In genomic region chr9:133968428-133968827, GRCh38 we compare ENCODE assay signal across 29 cellular contexts. TPM values are rescaled to one million over a fixed set of nuclear protein-coding genes. Genes with fewer than 3 reads are reported as not detected.
DNase-seq lines count a peak whose midpoint lies in the region; ATAC-seq and TF ChIP-seq lines count a peak whose summit lies in the region.
"Had no signal": no experiment of that assay in that cellular context is flagged by ENCODE, and none has a peak within 500 bp of the region (broad histone marks: within the 10 kb centered on the region; RNA-seq: fewer than 3 reads in every experiment).

No MANE protein-coding gene starts in this region.

- ATAC-seq in GM23338 (no peak), activated B cell treated with CpG ODN at 0.5 μM for 24 hours (ENCODE audit: low read depth) (peak; percentile 93), mucosa of descending colon (no peak), HG02759 (IDR thresholded peaks at IDR 0.05; ENCODE audit: unreplicated experiment) (no peak)
- ATAC-seq: activated T-cell treated with anti-CD3 and anti-CD28 coated beads, Interleukin-2, amount 50 U/mL, for 72 hours; WTC11 had no signal

- H3K4me1 Mint-ChIP-seq in GM23338 (peaks cover 31% of the 10 kb centered on the region), activated B cell treated with CpG ODN at 0.5 μM for 24 hours (peaks cover 87% of the 10 kb centered on the region)
- H3K4me1 Mint-ChIP-seq: activated naive CD4-positive, alpha-beta T cell treated with anti-CD3 and anti-CD28 coated beads, Interleukin-2, amount 10 ng/mL, durations not matched to agents 7 days and 5 days had no signal

- H2AK5ac ChIP-seq in mesenchymal stem cell (ENCODE audit: low read length, severe bottlenecking): no peak overlapping the region

- H3K27me3 ChIP-seq in BE2C (no peaks in the 10 kb centered on the region), GM23338 (ENCODE audit: insufficient read depth) (no peaks in the 10 kb centered on the region), mesenchymal stem cell (ENCODE audit: control insufficient read depth in 1 of 2, insufficient read depth in 1 of 2, low read length in 2 of 2) (no peaks in the 10 kb centered on the region)

- H3K4me2 ChIP-seq in GM23338: no peak overlapping the region
- H3K4me2 ChIP-seq in mesenchymal stem cell (ENCODE audit: low read length, poor library complexity, severe bottlenecking): no peak overlapping the region
- H3K4me2 ChIP-seq: PC-9 had no signal

- H4K91ac ChIP-seq in mesenchymal stem cell (ENCODE audit: low read length): no peak overlapping the region

- H3K27ac Mint-ChIP-seq in GM23338: no peak overlapping the region
- peak overlapping the region; percentile 70 for H3K27ac Mint-ChIP-seq in activated B cell treated with CpG ODN at 0.5 μM for 24 hours
- H3K27ac Mint-ChIP-seq: activated naive CD4-positive, alpha-beta T cell treated with anti-CD3 and anti-CD28 coated beads, Interleukin-2, amount 10 ng/mL, durations not matched to agents 7 days and 5 days; activated T-cell treated with anti-CD3 and anti-CD28 coated beads, Interleukin-2, amount 50 U/mL, for 72 hours; HFFc6 had no signal

- no peak overlapping the region for H2BK5ac ChIP-seq in mesenchymal stem cell (ENCODE audit: low read depth, low read length, poor library complexity, severe bottlenecking)

- H3K14ac ChIP-seq in mesenchymal stem cell (ENCODE audit: low read length in 2 of 2): no peak overlapping the region

- H2BK15ac ChIP-seq in mesenchymal stem cell (ENCODE audit: low read depth, poor library complexity, severe bottlenecking): no peak overlapping the region

- no peak overlapping the region for H3K9ac ChIP-seq in mesenchymal stem cell (ENCODE audit: low read length)
- H3K9ac ChIP-seq: GM23248 had no signal

- H3K36me3 ChIP-seq in BE2C (no peaks in the 10 kb centered on the region; the same call in 1 of the 2 replicates), GM23338 (ENCODE audit: insufficient read depth) (no peaks in the 10 kb centered on the region), mucosa of descending colon (ENCODE audit: low read depth) (no peaks in the 10 kb centered on the region), mesenchymal stem cell (ENCODE audit: control insufficient read depth in 1 of 2, insufficient read depth in 2 of 2, low read depth in 1 of 2, low read length in 2 of 2) (peaks cover 0 to 17% of the 10 kb centered on the region in 2 experiments)
- H3K36me3 ChIP-seq: prostate gland had no signal

- TF ChIP-seq CTCF in BE2C (IDR thresholded peaks at IDR 0.05; ENCODE audit: low read depth, low read length) (no peak), GM23338 (conservative IDR thresholded peaks at IDR 0.05; ENCODE audit: low read depth in 2 of 2) (no peak), activated B cell treated with CpG ODN at 0.5 μM for 24 hours (IDR thresholded peaks at IDR 0.05) (no peak), mucosa of descending colon (IDR thresholded peaks at IDR 0.05) (no peak)

- intact Hi-C loops in activated B cell treated with CpG ODN at 0.5 μM for 24 hours (cut with micrococcal nuclease): loop anchor here (1.0 to 2.0 kb wide), 3 partner anchors 14 to 24 kb away; partner anchors contain the start of gene VAV2
- intact Hi-C loops in mucosa of descending colon (cut with DNase I, micrococcal nuclease): no loop called here

- no peaks in the 10 kb centered on the region for H3F3A ChIP-seq in GM23338 (replicated peaks; ENCODE audit: low read depth)

- H2BK120ac ChIP-seq in mesenchymal stem cell (ENCODE audit: low read depth, low read length): no peak overlapping the region

- H3K4me1 ChIP-seq in BE2C: peaks cover 25% of the 10 kb centered on the region
- peaks cover 10% of the 10 kb centered on the region for H3K4me1 ChIP-seq in GM23338 (ENCODE audit: insufficient read depth)
- peaks cover 23% of the 10 kb centered on the region for H3K4me1 ChIP-seq in mucosa of descending colon (ENCODE audit: low read depth)
- H3K4me1 ChIP-seq in mesenchymal stem cell (ENCODE audit: control insufficient read depth, insufficient read depth, low read depth, low read length): peaks cover 43% of the 10 kb centered on the region
- H3K4me1 ChIP-seq: prostate gland had no signal

- 92% methylated on average over 12 of the region's 12 CpGs for WGBS in mesenchymal stem cell

- H2AFZ ChIP-seq in GM23338 (no peak overlapping the region), mesenchymal stem cell (ENCODE audit: low read depth, low read length) (no peak overlapping the region)
- H2AFZ ChIP-seq: GM23248, PC-9 had no signal

- no peak overlapping the region for H2BK12ac ChIP-seq in mesenchymal stem cell (ENCODE audit: low read length in 2 of 2)

- no peak overlapping the region for H3K4ac ChIP-seq in mesenchymal stem cell (ENCODE audit: low read depth in 1 of 2, low read length in 2 of 2)

- H3K79me1 ChIP-seq in mesenchymal stem cell (replicated peaks; ENCODE audit: low read length, poor library complexity, severe bottlenecking): no peaks in the 10 kb centered on the region

- H3K79me2 ChIP-seq in GM23338 (replicated peaks; ENCODE audit: insufficient read depth): peaks cover 98% of the 10 kb centered on the region

- no peak overlapping the region for H3K18ac ChIP-seq in mesenchymal stem cell (ENCODE audit: low read depth in 1 of 2, low read length in 2 of 2)

- H4K8ac ChIP-seq in mesenchymal stem cell (ENCODE audit: low read length): no peak overlapping the region

- peaks cover 27% of the 10 kb centered on the region for H4K20me1 ChIP-seq in GM23338 (replicated peaks; ENCODE audit: insufficient read depth)

- POLR2A ChIA-PET in activated B cell treated with CpG ODN at 0.5 μM for 24 hours (lab: Charles Lee): interaction anchor here (0.6 to 2.9 kb wide), 5 partner anchors 13 to 150 kb away, joined by 3 to 15 read pairs (median 7); no protein-coding TSS in a partner anchor

- peak; percentile 12 for DNase-seq in BE2C
- DNase-seq in GM23338 (ENCODE audit: low spot score): no peak
- peak; percentile 55 for DNase-seq in activated B cell treated with CpG ODN at 0.5 μM for 24 hours
- DNase-seq in mucosa of descending colon: peak in 2 of 3 donors; percentile 11 to 48
- DNase-seq in mesenchymal stem cell: no peak
- no peak for DNase-seq in stimulated activated CD4-positive, alpha-beta T cell treated with anti-CD3 and anti-CD28 coated beads, Interleukin-4, amount 100 ng/mL, for 24 hours
- DNase-seq in T-helper 2 cell: no peak
- DNase-seq: activated naive CD4-positive, alpha-beta T cell treated with anti-CD3 and anti-CD28 coated beads, Interleukin-2, amount 10 ng/mL, durations not matched to agents 7 days and 5 days; activated T-cell treated with anti-CD3 and anti-CD28 coated beads, Interleukin-2, amount 50 U/mL, for 72 hours; DMS79 treated with DMSO at 0.1 percent for 48 hours; effector CD8-positive, alpha-beta T cell; GF-D8; GM23248; HFFc6; kidney glomerular epithelial cell; NCI-H1105; NCI-H187 treated with DMSO at 0.1 percent for 48 hours; NCI-H524; NK-92 treated with Interleukin-12 subunit alpha and Interleukin-12 subunit beta, amount 100 ng/mL, for 24 hours; PC-9; SIG-M5; SW 1271; T1000 had no signal

- H3K9me3 ChIP-seq in BE2C (no peaks in the 10 kb centered on the region; the same call in 1 of the 2 replicates), mucosa of descending colon (peaks cover 3% of the 10 kb centered on the region), mesenchymal stem cell (ENCODE audit: control insufficient read depth, low read length) (peaks cover 8% of the 10 kb centered on the region)
- H3K9me3 ChIP-seq: prostate gland had no signal

- H3K9me3 Mint-ChIP-seq in GM23338: peaks cover 5% of the 10 kb centered on the region; the same call in 2 of the 3 replicates
- peaks cover 2% of the 10 kb centered on the region for H3K9me3 Mint-ChIP-seq in activated B cell treated with CpG ODN at 0.5 μM for 24 hours

- H3K36me3 Mint-ChIP-seq in GM23338 (ENCODE audit: low read depth): no peaks in the 10 kb centered on the region; the same call in 2 of the 3 replicates
- peaks cover 2% of the 10 kb centered on the region for H3K36me3 Mint-ChIP-seq in activated B cell treated with CpG ODN at 0.5 μM for 24 hours (ENCODE audit: low read depth)
- H3K36me3 Mint-ChIP-seq: activated naive CD4-positive, alpha-beta T cell treated with anti-CD3 and anti-CD28 coated beads, Interleukin-2, amount 10 ng/mL, durations not matched to agents 7 days and 5 days had no signal

- CTCF ChIA-PET in activated B cell treated with CpG ODN at 0.5 μM for 24 hours (lab: Charles Lee): interaction anchor here (1.0 to 1.7 kb wide), 4 partner anchors 12 to 186 kb away, joined by 3 to 6 read pairs (median 4); no protein-coding TSS in a partner anchor

- H3K27me3 Mint-ChIP-seq in GM23338 (ENCODE audit: insufficient read depth, low read depth, poor library complexity): peaks cover 14% of the 10 kb centered on the region
- H3K27me3 Mint-ChIP-seq in activated B cell treated with CpG ODN at 0.5 μM for 24 hours: no peaks in the 10 kb centered on the region
- H3K27me3 Mint-ChIP-seq: type B pancreatic cell had no signal

- H3K9me2 ChIP-seq in GM23338 (ENCODE audit: insufficient read depth): no peaks in the 10 kb centered on the region

- H3K4me3 Mint-ChIP-seq in GM23338 (no peak overlapping the region), activated B cell treated with CpG ODN at 0.5 μM for 24 hours (peak overlapping the region; percentile 60)
- H3K4me3 Mint-ChIP-seq: activated naive CD4-positive, alpha-beta T cell treated with anti-CD3 and anti-CD28 coated beads, Interleukin-2, amount 10 ng/mL, durations not matched to agents 7 days and 5 days; activated T-cell treated with anti-CD3 and anti-CD28 coated beads, Interleukin-2, amount 50 U/mL, for 72 hours; HFFc6; type B pancreatic cell; WTC11 had no signal

- no peak overlapping the region for H3K4me3 ChIP-seq in BE2C (ENCODE audit: low read depth, low read length)
- H3K4me3 ChIP-seq in GM23338: no peak overlapping the region
- no peak overlapping the region for H3K4me3 ChIP-seq in mucosa of descending colon
- H3K4me3 ChIP-seq in mesenchymal stem cell (ENCODE audit: insufficient read depth in 1 of 2, low read depth in 1 of 2, low read length in 2 of 2): no peak overlapping the region
- H3K4me3 ChIP-seq: GM23248, PC-9, prostate gland had no signal

- H3K27ac ChIP-seq in GM23338 (ENCODE audit: low read depth): 0 out of 2 replicates have a peak overlapping the region, but pooled peaks have one; percentile 59
- no peak overlapping the region for H3K27ac ChIP-seq in mesenchymal stem cell (ENCODE audit: low read length, poor library complexity, severe bottlenecking)
- H3K27ac ChIP-seq: C4-2B, epithelial cell of prostate, GM23248, PC-9, prostate gland had no signal

- no peak overlapping the region for H3K23ac ChIP-seq in mesenchymal stem cell (ENCODE audit: low read length in 2 of 2)

RNA-seq across cellular contexts. Expression of gene VAV2, which starts 23.7 kb away (rescaled TPM):
- polyA plus RNA-seq in BE2C (2012; ENCODE audit: insufficient read depth, insufficient read length, low read depth): 28.4 TPM
- 24.3 and 28.9 TPM in 2 replicates for total RNA-seq in GM23338 (2014; rRNA removed; shearing (Covaris generic))
- 7.2 and 8.1 TPM in 2 replicates for polyA plus RNA-seq in GM23338 (2016; fragmentation: Nextera tagmentation; extraction: Ambion mirVana)
- 92.9 and 99.6 TPM in 2 replicates for total RNA-seq in activated B cell treated with CpG ODN at 0.5 μM for 24 hours
- 10 to 100 TPM; 29.4 to 34.8 (median 34.5) TPM for total RNA-seq in mucosa of descending colon
- polyA plus RNA-seq in mesenchymal stem cell (2013, experiment 1 of 2): 11.6 TPM
- polyA plus RNA-seq in mesenchymal stem cell (2013, experiment 2 of 2): 11.1 TPM

RNA-seq across cellular contexts. Expression of gene BRD3OS, which starts 56.9 kb away (rescaled TPM):
- 108 TPM for polyA plus RNA-seq in BE2C (2012; ENCODE audit: insufficient read depth, insufficient read length, low read depth)
- total RNA-seq in GM23338 (2014; rRNA removed; shearing (Covaris generic)): 12.8 and 16.0 TPM in 2 replicates
- polyA plus RNA-seq in GM23338 (2016; fragmentation: Nextera tagmentation; extraction: Ambion mirVana): 9.2 and 10.9 TPM in 2 replicates
- total RNA-seq in activated B cell treated with CpG ODN at 0.5 μM for 24 hours (17.3 and 19.3 TPM in 2 replicates), mucosa of descending colon (10 to 100 TPM in 1 of 3 donors, 1 to 10 TPM in 2; 3.6 to 17.6 (median 4.9) TPM)
- polyA plus RNA-seq in mesenchymal stem cell (2013, experiment 1 of 2): 23.6 TPM
- 26.5 TPM for polyA plus RNA-seq in mesenchymal stem cell (2013, experiment 2 of 2)

Comparison
In these comparisons a context has a peak if more than half of its experiments do, and no peak if none do; other contexts are left out.
1. DNase-seq: peak in BE2C (single experiment), activated B cell treated with CpG ODN at 0.5 μM for 24 hours (single experiment) and mucosa of descending colon (2 of 3); none in GM23338 (single experiment), mesenchymal stem cell (single experiment), stimulated activated CD4-positive, alpha-beta T cell treated with anti-CD3 and anti-CD28 coated beads, Interleukin-4, amount 100 ng/mL, for 24 hours (single experiment) and T-helper 2 cell (0 of 5).